In the genomic region with DNA sequence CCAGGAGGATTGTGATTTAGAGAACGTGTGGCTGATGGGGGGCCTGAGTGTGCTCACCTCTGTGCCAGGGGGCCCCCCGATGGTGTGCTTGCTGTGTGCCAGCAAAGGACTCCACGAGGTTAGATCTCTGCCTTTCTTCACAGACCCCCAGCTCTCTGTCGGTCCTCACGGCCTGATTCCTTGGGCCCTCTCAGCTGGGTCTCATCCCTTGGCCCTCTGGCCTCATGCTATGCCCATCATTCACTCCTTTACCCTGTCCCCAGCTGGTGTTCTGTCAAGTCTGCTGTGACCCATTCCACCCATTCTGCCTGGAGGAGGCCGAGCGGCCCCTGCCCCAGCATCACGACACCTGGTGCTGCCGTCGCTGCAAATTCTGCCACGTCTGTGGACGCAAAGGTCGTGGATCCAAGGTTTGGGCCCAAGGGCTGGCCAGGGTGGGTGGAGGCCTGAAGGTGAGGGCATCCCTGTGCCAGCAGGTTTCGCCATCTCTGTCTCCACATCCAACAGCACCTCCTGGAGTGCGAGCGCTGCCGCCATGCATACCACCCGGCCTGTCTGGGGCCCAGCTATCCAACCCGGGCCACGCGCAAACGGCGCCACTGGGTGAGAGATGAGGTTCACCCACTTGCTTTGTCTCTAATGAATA, we compare ENCODE assay signal across 34 cellular contexts. TPM values are rescaled to one million over a fixed set of nuclear protein-coding genes. Genes with fewer than 3 reads are reported as not detected.
"Had no signal": no experiment of that assay in that cellular context is flagged by ENCODE, and none has a peak within 500 bp of the region (broad histone marks: within the 10 kb centered on the region; RNA-seq: fewer than 3 reads in every experiment).

No MANE protein-coding gene starts in this region.

- H3K27ac Mint-ChIP-seq: activated naive CD4-positive, alpha-beta T cell treated with anti-CD3 and anti-CD28 coated beads, Interleukin-2, amount 50 U/mL, for 24 hours; activated T-helper 17 cell treated with anti-CD3 and anti-CD28 coated beads, Interleukin-2, amount 50 U/mL, for 72 hours; endodermal cell; mesothelial cell of epicardium; naive thymus-derived CD4-positive, alpha-beta T cell; stimulated activated naive CD8-positive, alpha-beta T cell treated with anti-CD3 and anti-CD28 coated beads, Interleukin-15, Interleukin-2, amounts not matched to agents 100 ng/mL and 50 ng/mL, for 24 hours; T-helper 1 cell treated with Interleukin-12 subunit alpha and Interleukin-12 subunit beta and Interleukin-4 antibody, amounts not matched to agents 30 μg/mL and 1 μg/mL, for 36 hours; type B pancreatic cell had no signal

- H3K36me3 ChIP-seq: uterus had no signal

- H3K9me3 Mint-ChIP-seq: activated naive CD4-positive, alpha-beta T cell treated with anti-CD3 and anti-CD28 coated beads, Interleukin-2, amount 50 U/mL, for 24 hours; activated T-helper 17 cell treated with anti-CD3 and anti-CD28 coated beads, Interleukin-2, amount 50 U/mL, for 72 hours; central memory CD8-positive, alpha-beta T cell; dendritic cell treated with granulocyte-macrophage colony-stimulating factor and Interleukin-4, amounts not matched to agents 40 ng/mL and 50 ng/mL, for 4 days; endodermal cell; mesothelial cell of epicardium; naive thymus-derived CD4-positive, alpha-beta T cell; stimulated activated naive CD8-positive, alpha-beta T cell treated with anti-CD3 and anti-CD28 coated beads, Interleukin-15, Interleukin-2, amounts not matched to agents 100 ng/mL and 50 ng/mL, for 24 hours; T-helper 1 cell treated with Interleukin-12 subunit alpha and Interleukin-12 subunit beta and Interleukin-4 antibody, amounts not matched to agents 30 μg/mL and 1 μg/mL, for 36 hours; type B pancreatic cell had no signal

- H3K4me3 ChIP-seq: esophagus muscularis mucosa, left lung, right atrium auricular region, uterus had no signal

- H3K4me1 Mint-ChIP-seq: endodermal cell, mesothelial cell of epicardium had no signal

- DNase-seq: activated CD4-positive, alpha-beta T cell treated with anti-CD3 and anti-CD28 coated beads for 4 hours; activated CD4-positive, alpha-beta T cell treated with anti-CD3 and anti-CD28 coated beads, Interleukin-2, amount 50 U/mL, for 4 hours; activated gamma-delta T cell treated with Interleukin-2 at 50 U/mL for 16 hours; activated T-cell treated with anti-CD3 and anti-CD28 coated beads for 4 hours; anterior cingulate cortex; endodermal cell; foreskin keratinocyte; naive thymus-derived CD4-positive, alpha-beta T cell; occipital lobe; stimulated activated CD4-positive, alpha-beta T cell treated with anti-CD3 and anti-CD28 coated beads, Interleukin-2, amount 100 ng/mL, for 48 hours; substantia nigra; SW 1271; T-helper 9 cell; uterus had no signal

- ATAC-seq: activated T-helper 17 cell treated with anti-CD3 and anti-CD28 coated beads, Interleukin-2, amount 50 U/mL, for 72 hours; foreskin keratinocyte; left lung; naive thymus-derived CD4-positive, alpha-beta T cell had no signal

- H3K4me3 Mint-ChIP-seq: activated naive CD4-positive, alpha-beta T cell treated with anti-CD3 and anti-CD28 coated beads, Interleukin-2, amount 50 U/mL, for 24 hours; activated T-helper 17 cell treated with anti-CD3 and anti-CD28 coated beads, Interleukin-2, amount 50 U/mL, for 72 hours; central memory CD8-positive, alpha-beta T cell; dendritic cell treated with granulocyte-macrophage colony-stimulating factor and Interleukin-4, amounts not matched to agents 40 ng/mL and 50 ng/mL, for 4 days; endodermal cell; mesothelial cell of epicardium; naive thymus-derived CD4-positive, alpha-beta T cell; stimulated activated naive CD8-positive, alpha-beta T cell treated with anti-CD3 and anti-CD28 coated beads, Interleukin-15, Interleukin-2, amounts not matched to agents 100 ng/mL and 50 ng/mL, for 24 hours; T-helper 1 cell treated with Interleukin-12 subunit alpha and Interleukin-12 subunit beta and Interleukin-4 antibody, amounts not matched to agents 30 μg/mL and 1 μg/mL, for 36 hours; type B pancreatic cell had no signal

- FAIRE-seq: bronchial epithelial cell, islet of Langerhans, TTC549 had no signal

- H3K4me1 ChIP-seq: foreskin keratinocyte, left lung, right atrium auricular region, uterus had no signal

- H3K27ac ChIP-seq: esophagus muscularis mucosa, foreskin keratinocyte, left lung, right atrium auricular region, uterus, VCaP had no signal

- H3K9me3 ChIP-seq: esophagus muscularis mucosa, left lung, right atrium auricular region, uterus had no signal

- H3K27me3 ChIP-seq: esophagus muscularis mucosa, foreskin keratinocyte, left lung, right atrium auricular region, uterus had no signal

- H3K27me3 Mint-ChIP-seq: activated naive CD4-positive, alpha-beta T cell treated with anti-CD3 and anti-CD28 coated beads, Interleukin-2, amount 50 U/mL, for 24 hours; activated T-helper 17 cell treated with anti-CD3 and anti-CD28 coated beads, Interleukin-2, amount 50 U/mL, for 72 hours; central memory CD8-positive, alpha-beta T cell; dendritic cell treated with granulocyte-macrophage colony-stimulating factor and Interleukin-4, amounts not matched to agents 40 ng/mL and 50 ng/mL, for 4 days; naive thymus-derived CD4-positive, alpha-beta T cell; stimulated activated naive CD8-positive, alpha-beta T cell treated with anti-CD3 and anti-CD28 coated beads, Interleukin-15, Interleukin-2, amounts not matched to agents 100 ng/mL and 50 ng/mL, for 24 hours; type B pancreatic cell had no signal

RNA-seq across cellular contexts. Expression of a gene that starts 21.0 kb away (rescaled TPM):
- total RNA-seq: bronchial epithelial cell, endodermal cell, esophagus muscularis mucosa, foreskin keratinocyte, glomerular endothelial cell, lung microvascular endothelial cell, mesothelial cell of epicardium, occipital lobe, pulmonary artery endothelial cell, right atrium auricular region, skeletal muscle tissue, uterus had no signal
- polyA plus RNA-seq: foreskin keratinocyte; naive thymus-derived CD4-positive, alpha-beta T cell; neural cell had no signal
